ENCODE assay signal across 24 cellular contexts in genomic region chr11:453564-453963, GRCh38. TPM values are rescaled to one million over a fixed set of nuclear protein-coding genes. Genes with fewer than 3 reads are reported as not detected.
"Had no signal": no experiment of that assay in that cellular context is flagged by ENCODE, and none has a peak within 500 bp of the region (broad histone marks: within the 10 kb centered on the region; RNA-seq: fewer than 3 reads in every experiment).

No MANE protein-coding gene starts in this region.

- FAIRE-seq: RCC 7860, TTC549 had no signal

- H3K36me3 Mint-ChIP-seq: activated naive CD4-positive, alpha-beta T cell treated with anti-CD3 and anti-CD28 coated beads, Interleukin-2, amount 50 U/mL, for 24 hours had no signal

- H3K4me3 Mint-ChIP-seq: activated CD4-positive, alpha-beta memory T cell treated with anti-CD3 and anti-CD28 coated beads, Interleukin-2, amount 10 ng/mL, durations not matched to agents 7 days and 5 days; activated naive CD4-positive, alpha-beta T cell treated with anti-CD3 and anti-CD28 coated beads, Interleukin-2, amount 50 U/mL, for 24 hours; activated T-helper 17 cell treated with anti-CD3 and anti-CD28 coated beads, Interleukin-2, amount 50 U/mL, for 72 hours; central memory CD8-positive, alpha-beta T cell had no signal

- DNase-seq: activated B cell treated with CpG ODN at 0.5 μM for 24 hours; activated CD4-positive, alpha-beta memory T cell treated with anti-CD3 and anti-CD28 coated beads, Interleukin-2, amount 10 ng/mL, durations not matched to agents 7 days and 5 days; activated CD4-positive, alpha-beta T cell treated with anti-CD3 and anti-CD28 coated beads for 1 hour; activated CD4-positive, alpha-beta T cell treated with anti-CD3 and anti-CD28 coated beads, Interleukin-2, amount 50 U/mL, for 1 hour; activated gamma-delta T cell; activated T-cell treated with anti-CD3 and anti-CD28 coated beads for 4 hours; activated T-cell treated with anti-CD3 and anti-CD28 coated beads, Interleukin-2, amount 50 U/mL, for 48 hours; aorta; MM.1S; NCI-H1105 treated with DMSO at 0.1 percent for 48 hours; NCI-H1436 treated with DMSO at 0.1 percent for 48 hours; NCI-H187; NCI-H2081; NCI-H510A treated with DMSO at 0.1 percent for 48 hours; PC-3; SIG-M5; T-helper 2 cell; T1000 had no signal

- H3K9me3 Mint-ChIP-seq: activated B cell treated with CpG ODN at 0.5 μM for 24 hours; activated CD4-positive, alpha-beta memory T cell treated with anti-CD3 and anti-CD28 coated beads, Interleukin-2, amount 10 ng/mL, durations not matched to agents 7 days and 5 days; activated naive CD4-positive, alpha-beta T cell treated with anti-CD3 and anti-CD28 coated beads, Interleukin-2, amount 50 U/mL, for 24 hours; activated T-helper 17 cell treated with anti-CD3 and anti-CD28 coated beads, Interleukin-2, amount 50 U/mL, for 72 hours; central memory CD8-positive, alpha-beta T cell had no signal

- H3K27ac ChIP-seq: breast epithelium had no signal

- H3K27me3 Mint-ChIP-seq: activated B cell treated with CpG ODN at 0.5 μM for 24 hours; activated CD4-positive, alpha-beta memory T cell treated with anti-CD3 and anti-CD28 coated beads, Interleukin-2, amount 10 ng/mL, durations not matched to agents 7 days and 5 days; activated naive CD4-positive, alpha-beta T cell treated with anti-CD3 and anti-CD28 coated beads, Interleukin-2, amount 50 U/mL, for 24 hours; activated T-helper 17 cell treated with anti-CD3 and anti-CD28 coated beads, Interleukin-2, amount 50 U/mL, for 72 hours; central memory CD8-positive, alpha-beta T cell had no signal

- ATAC-seq: activated T-helper 17 cell treated with anti-CD3 and anti-CD28 coated beads, Interleukin-2, amount 50 U/mL, for 72 hours; PC-3 had no signal

- H3K36me3 ChIP-seq: breast epithelium had no signal

- H3K4me3 ChIP-seq: breast epithelium had no signal

- H3K9me3 ChIP-seq: breast epithelium had no signal

- H3K27ac Mint-ChIP-seq: activated B cell treated with CpG ODN at 0.5 μM for 24 hours; activated CD4-positive, alpha-beta memory T cell treated with anti-CD3 and anti-CD28 coated beads, Interleukin-2, amount 10 ng/mL, durations not matched to agents 7 days and 5 days; activated naive CD4-positive, alpha-beta T cell treated with anti-CD3 and anti-CD28 coated beads, Interleukin-2, amount 50 U/mL, for 24 hours had no signal

RNA-seq across cellular contexts. Expression of gene PKP3, which starts 59.6 kb away (rescaled TPM):
- total RNA-seq: activated CD4-positive, alpha-beta memory T cell treated with anti-CD3 and anti-CD28 coated beads, Interleukin-2, amount 10 ng/mL, durations not matched to agents 7 days and 5 days; activated T-helper 17 cell treated with anti-CD3 and anti-CD28 coated beads, Interleukin-2, amount 50 U/mL, for 72 hours had no signal
